In genomic region chrX:151983186-151983585, GRCh38 we compare ENCODE assay signal across 1 cellular context.
TF ChIP-seq lines count a peak whose summit lies in the region.

No MANE protein-coding gene starts in this region.

TF ChIP-seq in K562, 482 proteins besides CTCF, POLR2A, EP300 and RAD21 (continued from another document):
- TF ChIP-seq ZNF512 (tag; IDR thresholded peaks at IDR 0.05) (no peak), ZMIZ1 (IDR thresholded peaks at IDR 0.05; ENCODE audit: low read depth in 2 of 2, low read length in 2 of 2) (no peak), GTF2B (IDR thresholded peaks at IDR 0.05; ENCODE audit: extremely low read depth, insufficient read length) (no peak), ZNF77 (CRISPR knock-in tag; IDR thresholded peaks at IDR 0.05) (no peak), ZHX1 (conservative IDR thresholded peaks at IDR 0.05; ENCODE audit: low read length) (no peak), CXXC5 (CRISPR knock-in tag; IDR thresholded peaks at IDR 0.05) (no peak), BDP1 (IDR thresholded peaks at IDR 0.05; ENCODE audit: insufficient read depth, insufficient read length) (no peak), SNAPC5 (CRISPR knock-in tag; IDR thresholded peaks at IDR 0.05) (no peak)
